Comparison of ENCODE assay signal across 14 cellular contexts in genomic region chr1:53343831-53344668, GRCh38. TPM values are rescaled to one million over a fixed set of nuclear protein-coding genes. Genes with fewer than 3 reads are reported as not detected.
DNase-seq lines count a peak whose midpoint lies in the region; ATAC-seq and TF ChIP-seq lines count a peak whose summit lies in the region.
"Had no signal": no experiment of that assay in that cellular context is flagged by ENCODE, and none has a peak within 500 bp of the region (broad histone marks: within the 10 kb centered on the region; RNA-seq: fewer than 3 reads in every experiment).

No MANE protein-coding gene starts in this region.

- TF ChIP-seq CTCF in vagina (IDR thresholded peaks at IDR 0.05) = no peak
- no peak for TF ChIP-seq CTCF in WERI-Rb-1 (IDR thresholded peaks at IDR 0.05; ENCODE audit: low read depth, low read length)

- no peaks in the 10 kb centered on the region for H3K4me1 ChIP-seq in vagina
- H3K4me1 ChIP-seq: heart right ventricle, SJCRH30, transverse colon had no signal

- H3K4me3 ChIP-seq in vagina (no peak overlapping the region), WERI-Rb-1 (ENCODE audit: low read depth, low read length) (no peak overlapping the region)
- H3K4me3 ChIP-seq: heart right ventricle, SJCRH30, transverse colon had no signal

- H3K9me3 ChIP-seq in vagina (no peaks in the 10 kb centered on the region), WERI-Rb-1 (ENCODE audit: severe bottlenecking) (no peaks in the 10 kb centered on the region)
- H3K9me3 ChIP-seq: heart right ventricle, SJCRH30, transverse colon had no signal

- H3K27ac ChIP-seq in vagina (no peak overlapping the region), WERI-Rb-1 (no peak overlapping the region)
- H3K27ac ChIP-seq: heart right ventricle, SJCRH30, transverse colon had no signal

- H3K27me3 ChIP-seq in vagina (no peaks in the 10 kb centered on the region), WERI-Rb-1 (ENCODE audit: insufficient read depth, low read depth, severe bottlenecking) (no peaks in the 10 kb centered on the region)
- H3K27me3 ChIP-seq: transverse colon had no signal

- no peak for ATAC-seq in activated T-helper 17 cell treated with anti-CD3 and anti-CD28 coated beads, Interleukin-2, amount 50 U/mL, for 72 hours (replicated peaks)
- ATAC-seq in GM19035 (IDR thresholded peaks at IDR 0.05; ENCODE audit: unreplicated experiment) = no peak
- ATAC-seq: heart right ventricle had no signal

- CTCF ChIA-PET in activated naive CD4-positive, alpha-beta T cell treated with anti-CD3 and anti-CD28 coated beads, Interleukin-2, amount 10 ng/mL, durations not matched to agents 7 days and 5 days (lab: Charles Lee) = no interaction called here
- CTCF ChIA-PET in activated naive CD4-positive, alpha-beta T cell treated with anti-CD3 and anti-CD28 coated beads for 36 hours (lab: Charles Lee) = no interaction called here

- H3K36me3 ChIP-seq in vagina = no peaks in the 10 kb centered on the region
- no peaks in the 10 kb centered on the region for H3K36me3 ChIP-seq in WERI-Rb-1
- H3K36me3 ChIP-seq: heart right ventricle, SJCRH30, transverse colon had no signal

- H3K36me3 Mint-ChIP-seq in activated naive CD4-positive, alpha-beta T cell treated with anti-CD3 and anti-CD28 coated beads, Interleukin-2, amount 10 ng/mL, durations not matched to agents 7 days and 5 days = no peaks in the 10 kb centered on the region
- H3K36me3 Mint-ChIP-seq in activated naive CD4-positive, alpha-beta T cell treated with anti-CD3 and anti-CD28 coated beads for 36 hours (ENCODE audit: low read depth) = peaks cover 7% of the 10 kb centered on the region
- peaks cover 9% of the 10 kb centered on the region for H3K36me3 Mint-ChIP-seq in activated T-helper 17 cell treated with anti-CD3 and anti-CD28 coated beads, Interleukin-2, amount 50 U/mL, for 72 hours (ENCODE audit: low read depth)

- H3K9me3 Mint-ChIP-seq in activated naive CD4-positive, alpha-beta T cell treated with anti-CD3 and anti-CD28 coated beads, Interleukin-2, amount 10 ng/mL, durations not matched to agents 7 days and 5 days = peaks cover 2% of the 10 kb centered on the region
- peaks cover 11% of the 10 kb centered on the region for H3K9me3 Mint-ChIP-seq in activated naive CD4-positive, alpha-beta T cell treated with anti-CD3 and anti-CD28 coated beads for 36 hours
- H3K9me3 Mint-ChIP-seq in activated T-helper 17 cell treated with anti-CD3 and anti-CD28 coated beads, Interleukin-2, amount 50 U/mL, for 72 hours = no peaks in the 10 kb centered on the region

- no peak for TF ChIP-seq POLR2A in vagina (IDR thresholded peaks at IDR 0.05)

- peak; percentile 11 for DNase-seq in activated naive CD4-positive, alpha-beta T cell treated with anti-CD3 and anti-CD28 coated beads, Interleukin-2, amount 10 ng/mL, durations not matched to agents 7 days and 5 days
- no peak for DNase-seq in activated naive CD4-positive, alpha-beta T cell treated with anti-CD3 and anti-CD28 coated beads for 36 hours
- DNase-seq in kidney tubule cell (ENCODE audit: low spot score) (peak; percentile 55), vagina (ENCODE audit: extremely low spot score in 2 of 2) (peak; percentile 64 to 84), WERI-Rb-1 (no peak), cerebellar cortex (ENCODE audit: low spot score) (no peak)
- DNase-seq: heart right ventricle; NCI-H187 treated with DMSO at 0.1 percent for 48 hours; nucleus accumbens; SJCRH30; stimulated activated CD4-positive, alpha-beta T cell treated with anti-CD3 and anti-CD28 coated beads, Interleukin-15, amount 100 ng/mL, for 24 hours; transverse colon had no signal

- H3K27ac Mint-ChIP-seq in activated naive CD4-positive, alpha-beta T cell treated with anti-CD3 and anti-CD28 coated beads, Interleukin-2, amount 10 ng/mL, durations not matched to agents 7 days and 5 days = no peak overlapping the region
- no peak overlapping the region for H3K27ac Mint-ChIP-seq in activated naive CD4-positive, alpha-beta T cell treated with anti-CD3 and anti-CD28 coated beads for 36 hours
- H3K27ac Mint-ChIP-seq in activated T-helper 17 cell treated with anti-CD3 and anti-CD28 coated beads, Interleukin-2, amount 50 U/mL, for 72 hours = peak overlapping the region; percentile 42

- H3K4me1 Mint-ChIP-seq in activated naive CD4-positive, alpha-beta T cell treated with anti-CD3 and anti-CD28 coated beads, Interleukin-2, amount 10 ng/mL, durations not matched to agents 7 days and 5 days = no peaks in the 10 kb centered on the region
- peaks cover 8% of the 10 kb centered on the region for H3K4me1 Mint-ChIP-seq in activated naive CD4-positive, alpha-beta T cell treated with anti-CD3 and anti-CD28 coated beads for 36 hours (ENCODE audit: low read depth)
- peaks cover 21% of the 10 kb centered on the region for H3K4me1 Mint-ChIP-seq in activated T-helper 17 cell treated with anti-CD3 and anti-CD28 coated beads, Interleukin-2, amount 50 U/mL, for 72 hours

- no peak overlapping the region for H3K4me3 Mint-ChIP-seq in activated naive CD4-positive, alpha-beta T cell treated with anti-CD3 and anti-CD28 coated beads, Interleukin-2, amount 10 ng/mL, durations not matched to agents 7 days and 5 days
- H3K4me3 Mint-ChIP-seq in activated naive CD4-positive, alpha-beta T cell treated with anti-CD3 and anti-CD28 coated beads for 36 hours = no peak overlapping the region
- no peak overlapping the region for H3K4me3 Mint-ChIP-seq in activated T-helper 17 cell treated with anti-CD3 and anti-CD28 coated beads, Interleukin-2, amount 50 U/mL, for 72 hours

- peaks cover 38% of the 10 kb centered on the region for H3K27me3 Mint-ChIP-seq in activated naive CD4-positive, alpha-beta T cell treated with anti-CD3 and anti-CD28 coated beads, Interleukin-2, amount 10 ng/mL, durations not matched to agents 7 days and 5 days
- no peaks in the 10 kb centered on the region for H3K27me3 Mint-ChIP-seq in activated naive CD4-positive, alpha-beta T cell treated with anti-CD3 and anti-CD28 coated beads for 36 hours (ENCODE audit: low read depth)
- no peaks in the 10 kb centered on the region for H3K27me3 Mint-ChIP-seq in activated T-helper 17 cell treated with anti-CD3 and anti-CD28 coated beads, Interleukin-2, amount 50 U/mL, for 72 hours

- intact Hi-C loops in activated naive CD4-positive, alpha-beta T cell treated with anti-CD3 and anti-CD28 coated beads for 36 hours (cut with micrococcal nuclease) = no loop called here
- intact Hi-C loops in vagina (cut with DNase I) = no loop called here

RNA-seq across cellular contexts. Expression of gene LRP8, which starts 16.2 kb away (rescaled TPM):
- total RNA-seq in activated naive CD4-positive, alpha-beta T cell treated with anti-CD3 and anti-CD28 coated beads for 36 hours = 10 to 100 TPM; 27.7 to 32.9 TPM
- 10 to 100 TPM; 36.0 to 68.1 TPM for total RNA-seq in activated T-helper 17 cell treated with anti-CD3 and anti-CD28 coated beads, Interleukin-2, amount 50 U/mL, for 72 hours
- 21.1 TPM for total RNA-seq in vagina

Comparison
In these comparisons a context has a peak if more than half of its experiments do, and no peak if none do; other contexts are left out.
1. DNase-seq: peak in activated naive CD4-positive, alpha-beta T cell treated with anti-CD3 and anti-CD28 coated beads, Interleukin-2, amount 10 ng/mL, durations not matched to agents 7 days and 5 days (single experiment), kidney tubule cell (single experiment) and vagina (2 of 2); none in activated naive CD4-positive, alpha-beta T cell treated with anti-CD3 and anti-CD28 coated beads for 36 hours (single experiment), WERI-Rb-1 (single experiment) and cerebellar cortex (single experiment).